19 cellular contexts compared by ENCODE assay signal in the genomic region with DNA sequence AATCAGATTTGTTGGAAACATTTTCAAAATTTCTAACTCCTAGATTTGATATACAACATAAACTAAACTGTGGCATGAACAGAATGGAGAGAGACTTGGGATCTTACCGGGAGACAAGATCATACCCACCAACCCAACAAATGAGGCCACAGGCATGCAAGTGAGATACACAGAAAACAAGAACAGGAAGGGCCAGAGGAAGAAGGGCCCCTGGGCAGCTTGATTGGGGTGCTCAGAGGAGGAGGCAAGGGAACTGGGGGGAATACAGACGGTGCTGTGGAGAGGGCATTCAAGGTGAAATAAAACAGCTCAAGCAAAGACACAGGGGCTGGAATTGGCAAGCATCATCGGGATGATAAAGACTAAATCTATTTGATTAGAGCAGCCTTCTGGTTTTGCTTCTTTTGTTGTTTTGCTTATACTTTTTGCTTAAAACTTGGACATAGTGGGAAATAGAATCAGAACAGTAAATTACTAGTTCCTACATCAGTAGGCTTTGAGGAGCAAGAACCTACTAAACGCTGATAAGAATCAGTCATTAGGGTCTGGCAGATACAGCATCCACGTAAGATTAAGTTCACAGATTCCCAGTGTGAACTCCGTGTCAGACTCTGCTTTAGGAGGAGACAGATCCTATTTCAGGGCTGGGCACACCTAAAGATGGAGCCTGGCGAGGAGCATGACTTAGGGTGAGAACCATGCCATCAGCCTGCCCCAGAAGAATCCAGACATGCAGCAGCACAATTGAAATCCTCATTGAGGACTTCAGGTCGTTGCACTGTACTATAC. TPM values are rescaled to one million over a fixed set of nuclear protein-coding genes. Genes with fewer than 3 reads are reported as not detected.
DNase-seq lines count a peak whose midpoint lies in the region; ATAC-seq and TF ChIP-seq lines count a peak whose summit lies in the region.
"Had no signal": no experiment of that assay in that cellular context is flagged by ENCODE, and none has a peak within 500 bp of the region (broad histone marks: within the 10 kb centered on the region; RNA-seq: fewer than 3 reads in every experiment).

No MANE protein-coding gene starts in this region.

- intact Hi-C loops in IMR-90 (cut with micrococcal nuclease), result no loop called here

- H3K9me3 Mint-ChIP-seq in activated T-helper 17 cell treated with anti-CD3 and anti-CD28 coated beads, Interleukin-2, amount 50 U/mL, for 72 hours, result no peaks in the 10 kb centered on the region
- H3K9me3 Mint-ChIP-seq in neural progenitor cell, result no peaks in the 10 kb centered on the region
- H3K9me3 Mint-ChIP-seq: activated naive CD8-positive, alpha-beta T cell treated with anti-CD3 and anti-CD28 coated beads, Interleukin-2, amount 10 ng/mL, durations not matched to agents 7 days and 5 days; activated T-cell treated with anti-CD3 and anti-CD28 coated beads, Interleukin-2, amount 50 U/mL, for 24 hours had no signal

- no peak overlapping the region for H2AK9ac ChIP-seq in IMR-90 (replicated peaks; ENCODE audit: low read depth, low read length, poor library complexity)

- dilution Hi-C loops in IMR-90 (cut with HindIII; ENCODE audit: low sequenced_read_pairs, unreplicated experiment), result no loop called here

- no peak overlapping the region; the same call in 1 of the 2 replicates for H4K91ac ChIP-seq in IMR-90 (ENCODE audit: insufficient read depth, low read depth, low read length)

- 0 out of 3 replicates have a peak overlapping the region, but pooled peaks have one; percentile 38 for H2BK15ac ChIP-seq in IMR-90 (ENCODE audit: low read depth, low read length)

- no TSS peak for BruUV-seq in IMR-90 (replicated peaks; lab: Mats Ljungman, UMichigan)

- peaks cover 14% of the 10 kb centered on the region; the same call in 1 of the 2 replicates for H3K9me1 ChIP-seq in IMR-90 (ENCODE audit: insufficient read depth, low read length)

- H3K9ac ChIP-seq in BLaER1 treated with 17β-estradiol and CSF1 and Interleukin-3, amounts not matched to agents 10 nM and 100 nM, result peak overlapping the region in 6 of 11 experiments; percentile 31 to 51 (median 42); a peak in 9 of 22 replicates
- H3K9ac ChIP-seq in IMR-90 (ENCODE audit: low read depth, low read length) (no peak overlapping the region), neural progenitor cell (no peak overlapping the region)

- H3K9me3 ChIP-seq in BLaER1 treated with 17β-estradiol and CSF1 and Interleukin-3, amounts not matched to agents 10 nM and 100 nM (replicated peaks in 1 of 11), result no peaks in the 10 kb centered on the region
- H3K9me3 ChIP-seq in IMR-90 (ENCODE audit: control insufficient read depth, insufficient read depth, low read length) (no peaks in the 10 kb centered on the region), neural progenitor cell (ENCODE audit: low read depth) (no peaks in the 10 kb centered on the region)
- H3K9me3 ChIP-seq: left lung, transverse colon had no signal

- TF ChIP-seq CTCF in IMR-90 (conservative IDR thresholded peaks at IDR 0.05; ENCODE audit: low read depth, low read length) (no peak), neural progenitor cell (IDR thresholded peaks at IDR 0.05) (no peak)

- H3K36me3 Mint-ChIP-seq in activated T-helper 17 cell treated with anti-CD3 and anti-CD28 coated beads, Interleukin-2, amount 50 U/mL, for 72 hours (ENCODE audit: low read depth), result no peaks in the 10 kb centered on the region
- H3K36me3 Mint-ChIP-seq in neural progenitor cell, result peaks cover 2% of the 10 kb centered on the region
- H3K36me3 Mint-ChIP-seq: activated naive CD8-positive, alpha-beta T cell treated with anti-CD3 and anti-CD28 coated beads, Interleukin-2, amount 10 ng/mL, durations not matched to agents 7 days and 5 days had no signal

- no peak for TF ChIP-seq RAD21 in IMR-90 (IDR thresholded peaks at IDR 0.05; ENCODE audit: low read length)

- H3F3A ChIP-seq in neural progenitor cell (ENCODE audit: low read depth), result no peaks in the 10 kb centered on the region

- H3K79me2 ChIP-seq in neural progenitor cell (ENCODE audit: low read depth), result peaks cover 12% of the 10 kb centered on the region

- H3K4me1 ChIP-seq in BLaER1 treated with 17β-estradiol and CSF1 and Interleukin-3, amounts not matched to agents 10 nM and 100 nM, result peaks cover 39 to 50% (median 44%) of the 10 kb centered on the region in 10 experiments
- H3K4me1 ChIP-seq in IMR-90 (ENCODE audit: control insufficient read depth, insufficient read depth, low read length) (peaks cover 28% of the 10 kb centered on the region), neural progenitor cell (peaks cover 14% of the 10 kb centered on the region)

- CTCF ChIA-PET in IMR-90 (lab: Yijun Ruan, JAX), result no interaction called here

- H2AK5ac ChIP-seq in IMR-90 (ENCODE audit: low read depth, low read length), result peak overlapping the region; percentile 69

- no peak overlapping the region for H3K56ac ChIP-seq in IMR-90 (ENCODE audit: extremely low read depth, insufficient read depth, low read length)

- no peaks in the 10 kb centered on the region for H3K36me3 ChIP-seq in BLaER1 treated with 17β-estradiol and CSF1 and Interleukin-3, amounts not matched to agents 10 nM and 100 nM
- H3K36me3 ChIP-seq in IMR-90 (ENCODE audit: control insufficient read depth, insufficient read depth, low read length) (peaks cover 10% of the 10 kb centered on the region; the same call in 1 of the 2 replicates), neural progenitor cell (no peaks in the 10 kb centered on the region)
- H3K36me3 ChIP-seq: left lung, transverse colon had no signal

- peak overlapping the region in 1 of 2 experiments; percentile 49; a peak in 1 of 4 replicates for H4K8ac ChIP-seq in IMR-90 (ENCODE audit: low read depth in 2 of 2, low read length in 2 of 2)

- H3K27ac Mint-ChIP-seq in activated T-helper 17 cell treated with anti-CD3 and anti-CD28 coated beads, Interleukin-2, amount 50 U/mL, for 72 hours, result no peak overlapping the region
- peak overlapping the region; percentile 1 for H3K27ac Mint-ChIP-seq in neural progenitor cell
- H3K27ac Mint-ChIP-seq: activated naive CD8-positive, alpha-beta T cell treated with anti-CD3 and anti-CD28 coated beads, Interleukin-2, amount 10 ng/mL, durations not matched to agents 7 days and 5 days; activated T-cell treated with anti-CD3 and anti-CD28 coated beads, Interleukin-2, amount 50 U/mL, for 24 hours had no signal

- ATAC-seq in IMR-90 (ENCODE audit: low read depth), result no peak
- ATAC-seq in activated T-helper 17 cell treated with anti-CD3 and anti-CD28 coated beads, Interleukin-2, amount 50 U/mL, for 72 hours (replicated peaks), result no peak

- peak overlapping the region; percentile 0; the same call in 1 of the 2 replicates for H4K5ac ChIP-seq in IMR-90 (ENCODE audit: low read depth, low read length)

- peaks cover 7 to 71% (median 11%) of the 10 kb centered on the region in 11 experiments; a peak in 14 of 22 replicates for H4K20me1 ChIP-seq in BLaER1 treated with 17β-estradiol and CSF1 and Interleukin-3, amounts not matched to agents 10 nM and 100 nM
- H4K20me1 ChIP-seq in IMR-90 (ENCODE audit: insufficient read depth, low read length) (peaks cover 29% of the 10 kb centered on the region; the same call in 1 of the 2 replicates), neural progenitor cell (ENCODE audit: low read depth) (peaks cover 13% of the 10 kb centered on the region)

- peak overlapping the region; percentile 49 for H3K14ac ChIP-seq in IMR-90 (replicated peaks; ENCODE audit: low read depth, low read length)

- H3K18ac ChIP-seq in IMR-90 (ENCODE audit: low read depth, low read length), result peak overlapping the region; percentile 17; the same call in 1 of the 2 replicates

- no peak for TF ChIP-seq POLR2A in IMR-90 (IDR thresholded peaks at IDR 0.05; ENCODE audit: low read depth, low read length)

- no peaks in the 10 kb centered on the region for H3K27me3 Mint-ChIP-seq in activated T-helper 17 cell treated with anti-CD3 and anti-CD28 coated beads, Interleukin-2, amount 50 U/mL, for 72 hours
- H3K27me3 Mint-ChIP-seq in neural progenitor cell (ENCODE audit: insufficient read depth, low read depth), result peaks cover 2% of the 10 kb centered on the region
- H3K27me3 Mint-ChIP-seq: activated naive CD8-positive, alpha-beta T cell treated with anti-CD3 and anti-CD28 coated beads, Interleukin-2, amount 10 ng/mL, durations not matched to agents 7 days and 5 days; activated T-cell treated with anti-CD3 and anti-CD28 coated beads, Interleukin-2, amount 50 U/mL, for 24 hours had no signal

- no peak for DNase-seq in IMR-90
- DNase-seq in neural progenitor cell (ENCODE audit: low spot score), result no peak
- DNase-seq in NCI-H748 treated with DMSO at 0.1 percent for 48 hours (lab: John Stamatoyannopoulos, UW), result no peak
- no peak for DNase-seq in NCI-H345 (lab: John Stamatoyannopoulos, UW)
- no peak for DNase-seq in stimulated activated CD8-positive, alpha-beta memory T cell treated with anti-CD3 and anti-CD28 coated beads, Interleukin-4, amount 100 ng/mL, for 48 hours
- DNase-seq in activated CD4-positive, alpha-beta T cell treated with anti-CD3 and anti-CD28 coated beads, Interleukin-2, amount 50 U/mL, for 4 hours, result no peak
- DNase-seq: activated CD4-positive, alpha-beta T cell treated with anti-CD3 and anti-CD28 coated beads, Interleukin-2, amount 50 U/mL, for 1 hour; activated naive CD8-positive, alpha-beta T cell treated with anti-CD3 and anti-CD28 coated beads, Interleukin-2, amount 10 ng/mL, durations not matched to agents 7 days and 5 days; activated T-cell treated with anti-CD3 and anti-CD28 coated beads, Interleukin-2, amount 50 U/mL, for 24 hours; central memory CD4-positive, alpha-beta T cell; DMS 273 treated with DMSO at 0.1 percent for 48 hours; left lung; NCI-H2081; NCI-H524; posterior cingulate gyrus; small intestine; transverse colon had no signal

- peak overlapping the region; percentile 2 for H3K4me3 Mint-ChIP-seq in activated T-helper 17 cell treated with anti-CD3 and anti-CD28 coated beads, Interleukin-2, amount 50 U/mL, for 72 hours
- H3K4me3 Mint-ChIP-seq in neural progenitor cell, result no peak overlapping the region
- H3K4me3 Mint-ChIP-seq: activated naive CD8-positive, alpha-beta T cell treated with anti-CD3 and anti-CD28 coated beads, Interleukin-2, amount 10 ng/mL, durations not matched to agents 7 days and 5 days; activated T-cell treated with anti-CD3 and anti-CD28 coated beads, Interleukin-2, amount 50 U/mL, for 24 hours had no signal

- peaks cover 44 to 64% of the 10 kb centered on the region in 2 experiments; a peak in 3 of 4 replicates for H3K79me1 ChIP-seq in IMR-90 (ENCODE audit: low read depth in 1 of 2, low read length in 2 of 2)

- WGBS in IMR-90 (ENCODE audit: extremely low coverage in 2 of 2, insufficient read length in 1 of 2), 2 experiments, result 93% methylated on average over 3 of the region's 8 CpGs; no CpG with 5 or more reads in 1 of the 2 experiments

- peak overlapping the region in 8 of 11 experiments; percentile 43 to 71 (median 66); a peak in 17 of 22 replicates for H3K27ac ChIP-seq in BLaER1 treated with 17β-estradiol and CSF1 and Interleukin-3, amounts not matched to agents 10 nM and 100 nM
- H3K27ac ChIP-seq in IMR-90 (ENCODE audit: insufficient read depth, low read length) (no peak overlapping the region), neural progenitor cell (no peak overlapping the region)

- H2BK120ac ChIP-seq in IMR-90 (ENCODE audit: low read depth, low read length), result no peak overlapping the region

- peak overlapping the region; percentile 73 to 96 (median 89) for H3K4me2 ChIP-seq in BLaER1 treated with 17β-estradiol and CSF1 and Interleukin-3, amounts not matched to agents 10 nM and 100 nM
- H3K4me2 ChIP-seq in IMR-90 (ENCODE audit: low read depth, low read length) (no peak overlapping the region), neural progenitor cell (no peak overlapping the region)

- no peak overlapping the region for H2AFZ ChIP-seq in IMR-90 (replicated peaks; ENCODE audit: low read length, poor library complexity)
- no peak overlapping the region for H2AFZ ChIP-seq in neural progenitor cell (replicated peaks)

- POLR2A ChIA-PET in IMR-90 (lab: Charles Lee; ENCODE audit: unreplicated experiment), result no interaction called here

- H3K23ac ChIP-seq in IMR-90 (ENCODE audit: low read depth, low read length), result peak overlapping the region; percentile 10; the same call in 1 of the 2 replicates

- in situ Hi-C loops in IMR-90 (cut with MboI; ENCODE audit: low sequenced_read_pairs), result no loop called here

- no peak overlapping the region for H2BK20ac ChIP-seq in IMR-90 (ENCODE audit: low read depth, low read length)

- H2BK5ac ChIP-seq in IMR-90 (ENCODE audit: low read depth, low read length, poor library complexity, severe bottlenecking), result no peak overlapping the region

- peak overlapping the region in 5 of 10 experiments; percentile 2 to 41 (median 14); a peak in 4 of 20 replicates for H3K4me3 ChIP-seq in BLaER1 treated with 17β-estradiol and CSF1 and Interleukin-3, amounts not matched to agents 10 nM and 100 nM
- no peak overlapping the region for H3K4me3 ChIP-seq in IMR-90 (ENCODE audit: insufficient read depth, low read depth, low read length)
- H3K4me3 ChIP-seq in neural progenitor cell, result no peak overlapping the region
- H3K4me3 ChIP-seq: left lung, transverse colon had no signal

- H3K4me1 Mint-ChIP-seq in activated T-helper 17 cell treated with anti-CD3 and anti-CD28 coated beads, Interleukin-2, amount 50 U/mL, for 72 hours, result peaks cover 14% of the 10 kb centered on the region
- peaks cover 44% of the 10 kb centered on the region for H3K4me1 Mint-ChIP-seq in neural progenitor cell

- H3K27me3 ChIP-seq in BLaER1 treated with 17β-estradiol and CSF1 and Interleukin-3, amounts not matched to agents 10 nM and 100 nM, result no peaks in the 10 kb centered on the region
- H3K27me3 ChIP-seq in IMR-90 (ENCODE audit: control insufficient read depth, insufficient read depth, low read length) (no peaks in the 10 kb centered on the region), neural progenitor cell (no peaks in the 10 kb centered on the region)
- H3K27me3 ChIP-seq: left lung, transverse colon had no signal

- peak overlapping the region; percentile 24; the same call in 1 of the 2 replicates for H3K4ac ChIP-seq in IMR-90 (ENCODE audit: low read depth, low read length)

RNA-seq across cellular contexts. Expression of a gene that starts 3.5 kb away (rescaled TPM):
- total RNA-seq in IMR-90 (2012; rRNA removed) (0.90 and 1.1 TPM in 2 replicates), neural progenitor cell (ENCODE audit: low replicate concordance) (0.19 and 0.56 TPM in 2 replicates)
- 0.17 and 0.46 TPM in 2 replicates for polyA plus RNA-seq in IMR-90 (2012; rRNA removed)
- 0.02 and 0.03 TPM in 2 replicates for polyA plus RNA-seq in IMR-90 (2012; cell fraction: cytosol; rRNA removed)
- 0.17 and 0.94 TPM in 2 replicates for polyA plus RNA-seq in IMR-90 (2012; cell fraction: nucleus; rRNA removed; ENCODE audit: low replicate concordance)
- under 1 TPM; 0.28 to 0.32 TPM for total RNA-seq in activated T-helper 17 cell treated with anti-CD3 and anti-CD28 coated beads, Interleukin-2, amount 50 U/mL, for 72 hours

RNA-seq across cellular contexts. Expression of a gene that starts 37.1 kb away (rescaled TPM):
- total RNA-seq in IMR-90 (2012; rRNA removed) (22.2 and 26.9 TPM in 2 replicates), neural progenitor cell (ENCODE audit: low replicate concordance) (8.2 and 14.3 TPM in 2 replicates)
- polyA plus RNA-seq in IMR-90 (2012; rRNA removed), result 27.6 and 31.3 TPM in 2 replicates
- 22.6 and 41.6 TPM in 2 replicates for polyA plus RNA-seq in IMR-90 (2012; cell fraction: cytosol; rRNA removed)
- polyA plus RNA-seq in IMR-90 (2012; cell fraction: nucleus; rRNA removed; ENCODE audit: low replicate concordance), result 23.6 and 31.1 TPM in 2 replicates
- 1 to 10 TPM; 1.3 to 1.5 TPM for total RNA-seq in activated T-helper 17 cell treated with anti-CD3 and anti-CD28 coated beads, Interleukin-2, amount 50 U/mL, for 72 hours

Comparison
In these comparisons a context has a peak if more than half of its experiments do, and no peak if none do; other contexts are left out.
1. H3K27ac ChIP-seq: peak in BLaER1 treated with 17β-estradiol and CSF1 and Interleukin-3, amounts not matched to agents 10 nM and 100 nM (8 of 11); none in IMR-90 (single experiment) and neural progenitor cell (single experiment).
2. H3K4me2 ChIP-seq: peak in BLaER1 treated with 17β-estradiol and CSF1 and Interleukin-3, amounts not matched to agents 10 nM and 100 nM (11 of 11); none in IMR-90 (single experiment) and neural progenitor cell (single experiment).
3. H3K9ac ChIP-seq: peak in BLaER1 treated with 17β-estradiol and CSF1 and Interleukin-3, amounts not matched to agents 10 nM and 100 nM (6 of 11); none in IMR-90 (single experiment) and neural progenitor cell (single experiment).